Comparison of ENCODE assay signal across 12 cellular contexts in the genomic region with DNA sequence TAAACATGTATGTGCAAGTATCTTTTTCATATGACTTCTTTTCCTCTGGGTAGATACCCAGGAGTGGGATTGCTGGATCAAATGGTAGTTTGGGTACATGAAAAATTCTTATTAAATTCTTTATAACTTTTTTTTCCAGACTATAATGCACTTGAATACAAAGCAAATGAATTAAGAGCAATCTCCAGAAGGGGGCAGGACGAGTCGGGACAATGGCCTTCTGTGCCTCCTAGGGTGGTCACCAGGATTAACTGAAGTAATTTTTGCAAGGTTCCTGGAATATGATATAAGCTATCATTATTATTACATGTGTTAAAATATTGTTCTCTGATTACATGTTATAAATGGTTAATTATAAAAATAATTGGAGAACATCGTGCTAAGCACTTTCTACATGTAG.
DNase-seq lines count a peak whose midpoint lies in the region; ATAC-seq and TF ChIP-seq lines count a peak whose summit lies in the region.
"Had no signal": no experiment of that assay in that cellular context is flagged by ENCODE, and none has a peak within 500 bp of the region (broad histone marks: within the 10 kb centered on the region; RNA-seq: fewer than 3 reads in every experiment).

No MANE protein-coding gene starts in this region.

- WGBS in endodermal cell (ENCODE audit: insufficient coverage in 1 of 2, insufficient read length in 1 of 2), 2 experiments: 72 to 100% methylated on average over 1 to 3 of the region's 3 CpGs

- DNase-seq in NCI-H1694 treated with DMSO at 0.1 percent for 48 hours (lab: John Stamatoyannopoulos, UW) (peak; percentile 12), endodermal cell (peak; percentile 61), osteocyte (ENCODE audit: extremely low spot score, unreplicated experiment) (no peak), T-helper 1 cell (no peak)
- DNase-seq: activated CD8-positive, alpha-beta memory T cell treated with anti-CD3 and anti-CD28 coated beads, Interleukin-2, amount 50 U/mL, for 48 hours; hypothalamus; natural killer cell; NCI-H526 treated with DMSO at 0.1 percent for 48 hours; stimulated activated CD4-positive, alpha-beta T cell treated with anti-CD3 and anti-CD28 coated beads, Interleukin-2, amount 100 ng/mL, for 48 hours had no signal

- H3K27me3 Mint-ChIP-seq in endodermal cell (ENCODE audit: insufficient read depth) (peaks cover 14% of the 10 kb centered on the region), osteocyte (ENCODE audit: unreplicated experiment) (no peaks in the 10 kb centered on the region)

- H3K36me3 Mint-ChIP-seq in endodermal cell (ENCODE audit: low read depth) (no peaks in the 10 kb centered on the region), osteocyte (ENCODE audit: unreplicated experiment) (peaks cover 48% of the 10 kb centered on the region)
- H3K36me3 Mint-ChIP-seq: natural killer cell had no signal

- H3K27ac Mint-ChIP-seq in endodermal cell: no peak overlapping the region
- H3K27ac Mint-ChIP-seq in osteocyte (ENCODE audit: unreplicated experiment): no peak overlapping the region

- H3K9me3 Mint-ChIP-seq in endodermal cell (no peaks in the 10 kb centered on the region), osteocyte (ENCODE audit: unreplicated experiment) (no peaks in the 10 kb centered on the region)

- no peak overlapping the region for H3K27ac ChIP-seq in endodermal cell (ENCODE audit: low read depth, low read length)

- TF ChIP-seq CTCF in GM12873 (IDR thresholded peaks at IDR 0.05; ENCODE audit: insufficient read depth, low read depth, low read length, missing control alignments) (peak; percentile 9), endodermal cell (conservative IDR thresholded peaks at IDR 0.05) (peak; percentile 78), osteocyte (IDR thresholded peaks at IDR 0.05) (peak; percentile 57)

- H3K4me3 Mint-ChIP-seq in endodermal cell: no peak overlapping the region
- H3K4me3 Mint-ChIP-seq in osteocyte (ENCODE audit: unreplicated experiment): no peak overlapping the region
- H3K4me3 Mint-ChIP-seq: natural killer cell had no signal

- H3K36me3 ChIP-seq in endodermal cell (ENCODE audit: control insufficient read depth, insufficient read depth, low read length): no peaks in the 10 kb centered on the region

- ATAC-seq in GM18519 (IDR thresholded peaks at IDR 0.05; ENCODE audit: low FRiP score, unreplicated experiment): no peak
- ATAC-seq in GM19463 (IDR thresholded peaks at IDR 0.05; ENCODE audit: unreplicated experiment): no peak
- ATAC-seq: natural killer cell had no signal

- H3K27me3 ChIP-seq in endodermal cell (ENCODE audit: control insufficient read depth, insufficient read depth, low read length, poor library complexity, severe bottlenecking): no peaks in the 10 kb centered on the region

- H3K4me1 Mint-ChIP-seq in endodermal cell (no peaks in the 10 kb centered on the region), osteocyte (ENCODE audit: unreplicated experiment) (no peaks in the 10 kb centered on the region)

- no peaks in the 10 kb centered on the region for H3K4me1 ChIP-seq in endodermal cell (ENCODE audit: control insufficient read depth, insufficient read depth, low read length)

- no peaks in the 10 kb centered on the region for H3K9me3 ChIP-seq in endodermal cell (ENCODE audit: control insufficient read depth, low read length)

- H3K9ac ChIP-seq in endodermal cell (ENCODE audit: extremely low read depth, low read length, poor library complexity, severe bottlenecking): no peak overlapping the region

- no peak overlapping the region for H3K4me3 ChIP-seq in endodermal cell (ENCODE audit: low read length)

Comparison
In these comparisons a context has a peak if more than half of its experiments do, and no peak if none do; other contexts are left out.
1. CTCF ChIP-seq: peak in every context shown above with its lines; median percentile 78 in endodermal cell; 57 in osteocyte; 9 in GM12873.
2. DNase-seq: peak in NCI-H1694 treated with DMSO at 0.1 percent for 48 hours (single experiment) and endodermal cell (single experiment); none in osteocyte (single experiment) and T-helper 1 cell (0 of 5).